8 cellular contexts compared by ENCODE assay signal in genomic region chr6:36422714-36423100, GRCh38. TPM values are rescaled to one million over a fixed set of nuclear protein-coding genes. Genes with fewer than 3 reads are reported as not detected.
DNase-seq lines count a peak whose midpoint lies in the region; ATAC-seq and TF ChIP-seq lines count a peak whose summit lies in the region.

No MANE protein-coding gene starts in this region.

- H3K79me1 ChIP-seq in mesenchymal stem cell (replicated peaks; ENCODE audit: low read length, poor library complexity, severe bottlenecking) = no peaks in the 10 kb centered on the region

- H3K9ac ChIP-seq in mesenchymal stem cell (ENCODE audit: low read length) = peak overlapping the region; percentile 92

- no peak overlapping the region for H2AFZ ChIP-seq in mesenchymal stem cell (ENCODE audit: low read depth, low read length)

- ATAC-seq in heart right ventricle (peak in 1 of 8 donors; percentile 1), Right ventricle myocardium inferior (no peak), HG02852 (IDR thresholded peaks at IDR 0.05; ENCODE audit: unreplicated experiment) (no peak), HG02798 (IDR thresholded peaks at IDR 0.05; ENCODE audit: poor library complexity, unreplicated experiment) (no peak)

- DNase-seq in heart right ventricle (no peak), Right ventricle myocardium inferior (ENCODE audit: missing footprints) (no peak), astrocyte of the cerebellum (ENCODE audit: low read depth) (no peak), mesenchymal stem cell (no peak), uterus (no peak), medulla oblongata (ENCODE audit: extremely low spot score) (no peak)

- no peak overlapping the region for H3K23ac ChIP-seq in mesenchymal stem cell (ENCODE audit: low read length in 2 of 2)

- TF ChIP-seq POLR2A in uterus (IDR thresholded peaks at IDR 0.05) = no peak

- H3K4me2 ChIP-seq in mesenchymal stem cell (ENCODE audit: low read length, poor library complexity, severe bottlenecking) = peak overlapping the region; percentile 62

- H3K9me3 ChIP-seq in heart right ventricle (no peaks in the 10 kb centered on the region), mesenchymal stem cell (ENCODE audit: control insufficient read depth, low read length) (no peaks in the 10 kb centered on the region), uterus (no peaks in the 10 kb centered on the region)

- H3K27me3 ChIP-seq in heart right ventricle = no peaks in the 10 kb centered on the region
- no peaks in the 10 kb centered on the region for H3K27me3 ChIP-seq in mesenchymal stem cell (ENCODE audit: control insufficient read depth in 1 of 2, insufficient read depth in 1 of 2, low read length in 2 of 2)
- no peaks in the 10 kb centered on the region for H3K27me3 ChIP-seq in uterus

- H3K4me3 ChIP-seq in heart right ventricle (peak overlapping the region; percentile 5 to 67 (median 57)), astrocyte of the cerebellum (ENCODE audit: low read depth, low read length) (peak overlapping the region; percentile 47), mesenchymal stem cell (ENCODE audit: insufficient read depth in 1 of 2, low read depth in 1 of 2, low read length in 2 of 2) (peak overlapping the region in 1 of 2 experiments; percentile 96), uterus (peak overlapping the region; percentile 42 to 49)

- no peak overlapping the region for H2BK5ac ChIP-seq in mesenchymal stem cell (ENCODE audit: low read depth, low read length, poor library complexity, severe bottlenecking)

- intact Hi-C loops in heart right ventricle (cut with DNase I) (loop anchor here in 7 of 10 donors (1.0 to 10.0 kb wide), 8 partner anchors 20 to 332 kb away; partner anchors contain the start of genes SRSF3 (in 3 of the 7), KCTD20 (in 1 of the 7) and PXT1 (in 1 of the 7)), Right ventricle myocardium inferior (cut with DNase I) (loop anchor here (1.0 to 5.0 kb wide), 5 partner anchors 20 to 336 kb away; partner anchors contain the start of genes CDKN1A, KCTD20, PXT1 and SRSF3), uterus (cut with DNase I; ENCODE audit: low total_unique reads) (no loop called here)

- no peak overlapping the region for H2AK5ac ChIP-seq in mesenchymal stem cell (ENCODE audit: low read length, severe bottlenecking)

- no peak overlapping the region for H3K14ac ChIP-seq in mesenchymal stem cell (ENCODE audit: low read length in 2 of 2)

- 19% methylated on average over 4 of the region's 4 CpGs for WGBS in heart right ventricle, 2 donors
- 59% methylated on average over 3 of the region's 4 CpGs for WGBS in mesenchymal stem cell

- peak overlapping the region in 1 of 2 experiments; percentile 55 for H3K18ac ChIP-seq in mesenchymal stem cell (ENCODE audit: low read depth in 1 of 2, low read length in 2 of 2)

- TF ChIP-seq CTCF in heart right ventricle (IDR thresholded peaks at IDR 0.05) (no peak), astrocyte of the cerebellum (IDR thresholded peaks at IDR 0.05; ENCODE audit: low read depth, low read length, missing control alignments) (no peak), uterus (IDR thresholded peaks at IDR 0.05) (no peak)

- H3K4me1 ChIP-seq in heart right ventricle (peaks cover 0 to 15% (median 8%) of the 10 kb centered on the region in 9 donors), mesenchymal stem cell (ENCODE audit: control insufficient read depth, insufficient read depth, low read depth, low read length) (peaks cover 1% of the 10 kb centered on the region), uterus (no peaks in the 10 kb centered on the region)

- H4K91ac ChIP-seq in mesenchymal stem cell (ENCODE audit: low read length) = no peak overlapping the region

- in situ Hi-C loops in astrocyte of the cerebellum (cut with HindIII; ENCODE audit: low sequenced_read_pairs) = no loop called here

- peak overlapping the region in 9 of 10 donors; percentile 52 to 85 (median 68) for H3K27ac ChIP-seq in heart right ventricle
- H3K27ac ChIP-seq in mesenchymal stem cell (ENCODE audit: low read length, poor library complexity, severe bottlenecking) = peak overlapping the region; percentile 8
- peak overlapping the region; percentile 87 to 92 for H3K27ac ChIP-seq in uterus

- no peak overlapping the region for H2BK15ac ChIP-seq in mesenchymal stem cell (ENCODE audit: low read depth, poor library complexity, severe bottlenecking)

- H2BK120ac ChIP-seq in mesenchymal stem cell (ENCODE audit: low read depth, low read length) = no peak overlapping the region

- no peak overlapping the region for H2BK12ac ChIP-seq in mesenchymal stem cell (ENCODE audit: low read length in 2 of 2)

- H3K36me3 ChIP-seq in heart right ventricle = no peaks in the 10 kb centered on the region
- no peaks in the 10 kb centered on the region for H3K36me3 ChIP-seq in mesenchymal stem cell (ENCODE audit: control insufficient read depth in 1 of 2, insufficient read depth in 2 of 2, low read depth in 1 of 2, low read length in 2 of 2)
- no peaks in the 10 kb centered on the region for H3K36me3 ChIP-seq in uterus

- H3K4ac ChIP-seq in mesenchymal stem cell (ENCODE audit: low read depth in 1 of 2, low read length in 2 of 2) = no peak overlapping the region

- no peak overlapping the region for H4K8ac ChIP-seq in mesenchymal stem cell (ENCODE audit: low read length)

RNA-seq across cellular contexts. Expression of gene PXT1, which starts 19.9 kb away (rescaled TPM):
- under 1 TPM in 5 of 10 donors, not detected in 5; 0.18 to 0.34 (median 0.23) TPM for total RNA-seq in heart right ventricle
- polyA plus RNA-seq in heart right ventricle = under 1 TPM; 0.15 to 0.26 TPM
- total RNA-seq in Right ventricle myocardium inferior = not detected
- not detected for polyA plus RNA-seq in mesenchymal stem cell (2013, experiment 1 of 2)
- polyA plus RNA-seq in mesenchymal stem cell (2013, experiment 2 of 2) = 0.03 TPM
- total RNA-seq in uterus = not detected

RNA-seq across cellular contexts. Expression of gene KCTD20, which starts 20.1 kb away (rescaled TPM):
- total RNA-seq in heart right ventricle = 10 to 100 TPM; 21.4 to 36.6 (median 26.1) TPM
- 10 to 100 TPM in 1 of 2 donors, 1 to 10 TPM in 1; 8.9 to 13.4 TPM for polyA plus RNA-seq in heart right ventricle
- total RNA-seq in Right ventricle myocardium inferior = 26.4 TPM
- 29.7 TPM for polyA plus RNA-seq in mesenchymal stem cell (2013, experiment 1 of 2)
- polyA plus RNA-seq in mesenchymal stem cell (2013, experiment 2 of 2) = 30.6 TPM
- total RNA-seq in uterus = 100 to 1,000 TPM in 1 of 4 donors, 10 to 100 TPM in 3; 31.0 to 130 (median 46.4) TPM

RNA-seq across cellular contexts. Expression of gene ETV7, which starts 35.2 kb away (rescaled TPM):
- total RNA-seq in heart right ventricle = 1 to 10 TPM in 1 of 10 donors, under 1 TPM in 4, not detected in 5; 0.15 to 5.9 (median 0.17) TPM
- under 1 TPM; 0.10 to 0.22 TPM for polyA plus RNA-seq in heart right ventricle
- 0.38 TPM for total RNA-seq in Right ventricle myocardium inferior
- 1.3 TPM for polyA plus RNA-seq in mesenchymal stem cell (2013, experiment 1 of 2)
- 1.1 TPM for polyA plus RNA-seq in mesenchymal stem cell (2013, experiment 2 of 2)
- total RNA-seq in uterus = 1 to 10 TPM in 1 of 4 donors, not detected in 3; 1.3 TPM

Comparison
In these comparisons a context has a peak if more than half of its experiments do, and no peak if none do; other contexts are left out.
1. H3K27ac ChIP-seq: peak in every context shown above with its lines; median percentile 90 in uterus; 68 in heart right ventricle; 8 in mesenchymal stem cell.